Comparison of ENCODE assay signal across 1 cellular context in the genomic region with DNA sequence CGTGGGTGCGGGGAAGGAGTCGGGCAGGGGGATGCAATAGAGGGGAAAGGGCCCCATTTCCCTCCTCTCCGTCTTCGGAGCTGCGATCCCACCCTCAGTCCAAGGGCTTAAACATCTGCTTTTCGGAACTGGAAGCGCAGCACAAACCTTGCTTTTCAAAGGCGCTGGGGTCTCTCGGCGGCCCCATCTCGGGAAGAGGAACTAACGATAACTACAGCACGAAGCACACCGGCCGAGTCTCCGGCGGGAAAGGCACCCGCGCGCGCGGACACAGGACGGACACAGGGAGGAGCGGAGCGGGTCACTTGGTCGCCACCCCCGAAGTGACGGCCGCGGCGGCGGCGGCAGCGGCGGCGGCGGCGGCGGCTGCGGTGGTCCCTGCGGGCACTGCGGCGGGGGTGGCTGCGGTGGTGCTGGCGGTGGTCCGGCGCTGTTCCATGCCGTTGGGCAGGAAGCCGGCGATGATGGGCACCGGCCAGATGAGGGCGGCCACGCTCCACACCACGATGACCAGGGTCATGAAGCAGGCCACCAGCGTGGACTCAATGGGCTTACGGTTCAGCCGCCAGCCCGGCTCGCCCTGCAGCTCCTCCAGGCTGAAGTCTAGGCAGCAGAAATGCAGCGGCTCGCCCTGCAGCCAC.
TF ChIP-seq lines count a peak whose summit lies in the region.

No MANE protein-coding gene starts in this region.

TF ChIP-seq in HEK293, 187 proteins besides CTCF, POLR2A, EP300 and RAD21 (continued from another document):
- no peak for TF ChIP-seq ZSCAN23 (tag by site-specific recombination; IDR thresholded peaks at IDR 0.05)
